In the genomic region with DNA sequence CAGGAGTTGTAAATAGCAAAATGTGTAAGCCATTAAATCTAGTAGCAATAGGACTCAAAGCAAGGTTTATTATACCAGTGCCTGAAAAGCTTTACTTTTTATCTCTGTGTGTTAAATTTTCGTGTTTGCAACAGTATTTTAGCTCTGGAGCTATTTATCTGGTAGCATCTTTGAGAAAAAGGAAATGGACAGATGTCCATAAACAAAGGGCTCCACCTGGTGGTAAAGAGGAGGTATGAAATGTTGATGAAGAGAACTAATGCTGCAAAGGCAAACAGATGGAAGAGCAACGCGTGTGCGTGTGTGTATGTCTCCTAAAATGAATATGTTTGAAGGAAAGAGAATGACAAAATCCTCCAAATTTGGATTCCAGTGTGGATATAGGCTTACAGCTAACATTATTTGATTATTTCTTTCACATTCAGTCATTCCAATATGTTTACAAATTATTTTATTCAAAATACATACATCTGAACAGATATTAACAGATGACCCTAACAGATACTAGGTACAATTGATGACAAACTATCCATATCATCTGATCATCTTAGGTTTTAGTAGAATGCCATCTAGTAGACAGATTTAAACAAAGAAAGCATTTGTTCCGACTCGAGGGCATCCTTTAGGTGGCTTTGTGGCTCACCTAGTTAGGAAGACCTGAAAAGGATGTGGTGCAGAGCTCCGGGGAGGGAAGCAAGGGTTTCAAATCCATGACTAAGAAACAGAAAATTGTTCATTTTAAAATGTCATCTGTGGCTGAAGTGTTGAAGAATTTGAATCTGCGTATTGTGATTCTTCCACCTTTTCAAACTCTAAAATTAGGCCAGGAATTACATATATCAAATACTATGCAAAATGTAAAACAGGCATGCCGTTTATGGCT, we compare ENCODE assay signal across 1 cellular context.
TF ChIP-seq lines count a peak whose summit lies in the region.

No MANE protein-coding gene starts in this region.

TF ChIP-seq in H1, 55 proteins besides CTCF, POLR2A, EP300 and RAD21 (continued from another document):
- TF ChIP-seq, protein P1, sequence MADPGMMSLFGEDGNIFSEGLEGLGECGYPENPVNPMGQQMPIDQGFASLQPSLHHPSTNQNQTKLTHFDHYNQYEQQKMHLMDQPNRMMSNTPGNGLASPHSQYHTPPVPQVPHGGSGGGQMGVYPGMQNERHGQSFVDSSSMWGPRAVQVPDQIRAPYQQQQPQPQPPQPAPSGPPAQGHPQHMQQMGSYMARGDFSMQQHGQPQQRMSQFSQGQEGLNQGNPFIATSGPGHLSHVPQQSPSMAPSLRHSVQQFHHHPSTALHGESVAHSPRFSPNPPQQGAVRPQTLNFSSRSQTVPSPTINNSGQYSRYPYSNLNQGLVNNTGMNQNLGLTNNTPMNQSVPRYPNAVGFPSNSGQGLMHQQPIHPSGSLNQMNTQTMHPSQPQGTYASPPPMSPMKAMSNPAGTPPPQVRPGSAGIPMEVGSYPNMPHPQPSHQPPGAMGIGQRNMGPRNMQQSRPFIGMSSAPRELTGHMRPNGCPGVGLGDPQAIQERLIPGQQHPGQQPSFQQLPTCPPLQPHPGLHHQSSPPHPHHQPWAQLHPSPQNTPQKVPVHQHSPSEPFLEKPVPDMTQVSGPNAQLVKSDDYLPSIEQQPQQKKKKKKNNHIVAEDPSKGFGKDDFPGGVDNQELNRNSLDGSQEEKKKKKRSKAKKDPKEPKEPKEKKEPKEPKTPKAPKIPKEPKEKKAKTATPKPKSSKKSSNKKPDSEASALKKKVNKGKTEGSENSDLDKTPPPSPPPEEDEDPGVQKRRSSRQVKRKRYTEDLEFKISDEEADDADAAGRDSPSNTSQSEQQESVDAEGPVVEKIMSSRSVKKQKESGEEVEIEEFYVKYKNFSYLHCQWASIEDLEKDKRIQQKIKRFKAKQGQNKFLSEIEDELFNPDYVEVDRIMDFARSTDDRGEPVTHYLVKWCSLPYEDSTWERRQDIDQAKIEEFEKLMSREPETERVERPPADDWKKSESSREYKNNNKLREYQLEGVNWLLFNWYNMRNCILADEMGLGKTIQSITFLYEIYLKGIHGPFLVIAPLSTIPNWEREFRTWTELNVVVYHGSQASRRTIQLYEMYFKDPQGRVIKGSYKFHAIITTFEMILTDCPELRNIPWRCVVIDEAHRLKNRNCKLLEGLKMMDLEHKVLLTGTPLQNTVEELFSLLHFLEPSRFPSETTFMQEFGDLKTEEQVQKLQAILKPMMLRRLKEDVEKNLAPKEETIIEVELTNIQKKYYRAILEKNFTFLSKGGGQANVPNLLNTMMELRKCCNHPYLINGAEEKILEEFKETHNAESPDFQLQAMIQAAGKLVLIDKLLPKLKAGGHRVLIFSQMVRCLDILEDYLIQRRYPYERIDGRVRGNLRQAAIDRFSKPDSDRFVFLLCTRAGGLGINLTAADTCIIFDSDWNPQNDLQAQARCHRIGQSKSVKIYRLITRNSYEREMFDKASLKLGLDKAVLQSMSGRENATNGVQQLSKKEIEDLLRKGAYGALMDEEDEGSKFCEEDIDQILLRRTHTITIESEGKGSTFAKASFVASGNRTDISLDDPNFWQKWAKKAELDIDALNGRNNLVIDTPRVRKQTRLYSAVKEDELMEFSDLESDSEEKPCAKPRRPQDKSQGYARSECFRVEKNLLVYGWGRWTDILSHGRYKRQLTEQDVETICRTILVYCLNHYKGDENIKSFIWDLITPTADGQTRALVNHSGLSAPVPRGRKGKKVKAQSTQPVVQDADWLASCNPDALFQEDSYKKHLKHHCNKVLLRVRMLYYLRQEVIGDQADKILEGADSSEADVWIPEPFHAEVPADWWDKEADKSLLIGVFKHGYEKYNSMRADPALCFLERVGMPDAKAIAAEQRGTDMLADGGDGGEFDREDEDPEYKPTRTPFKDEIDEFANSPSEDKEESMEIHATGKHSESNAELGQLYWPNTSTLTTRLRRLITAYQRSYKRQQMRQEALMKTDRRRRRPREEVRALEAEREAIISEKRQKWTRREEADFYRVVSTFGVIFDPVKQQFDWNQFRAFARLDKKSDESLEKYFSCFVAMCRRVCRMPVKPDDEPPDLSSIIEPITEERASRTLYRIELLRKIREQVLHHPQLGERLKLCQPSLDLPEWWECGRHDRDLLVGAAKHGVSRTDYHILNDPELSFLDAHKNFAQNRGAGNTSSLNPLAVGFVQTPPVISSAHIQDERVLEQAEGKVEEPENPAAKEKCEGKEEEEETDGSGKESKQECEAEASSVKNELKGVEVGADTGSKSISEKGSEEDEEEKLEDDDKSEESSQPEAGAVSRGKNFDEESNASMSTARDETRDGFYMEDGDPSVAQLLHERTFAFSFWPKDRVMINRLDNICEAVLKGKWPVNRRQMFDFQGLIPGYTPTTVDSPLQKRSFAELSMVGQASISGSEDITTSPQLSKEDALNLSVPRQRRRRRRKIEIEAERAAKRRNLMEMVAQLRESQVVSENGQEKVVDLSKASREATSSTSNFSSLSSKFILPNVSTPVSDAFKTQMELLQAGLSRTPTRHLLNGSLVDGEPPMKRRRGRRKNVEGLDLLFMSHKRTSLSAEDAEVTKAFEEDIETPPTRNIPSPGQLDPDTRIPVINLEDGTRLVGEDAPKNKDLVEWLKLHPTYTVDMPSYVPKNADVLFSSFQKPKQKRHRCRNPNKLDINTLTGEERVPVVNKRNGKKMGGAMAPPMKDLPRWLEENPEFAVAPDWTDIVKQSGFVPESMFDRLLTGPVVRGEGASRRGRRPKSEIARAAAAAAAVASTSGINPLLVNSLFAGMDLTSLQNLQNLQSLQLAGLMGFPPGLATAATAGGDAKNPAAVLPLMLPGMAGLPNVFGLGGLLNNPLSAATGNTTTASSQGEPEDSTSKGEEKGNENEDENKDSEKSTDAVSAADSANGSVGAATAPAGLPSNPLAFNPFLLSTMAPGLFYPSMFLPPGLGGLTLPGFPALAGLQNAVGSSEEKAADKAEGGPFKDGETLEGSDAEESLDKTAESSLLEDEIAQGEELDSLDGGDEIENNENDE (IDR thresholded peaks at IDR 0.05; ENCODE audit: insufficient replicate concordance, low read length), result no peak
- no peak for TF ChIP-seq CTBP2 (IDR thresholded peaks at IDR 0.05; ENCODE audit: borderline replicate concordance, insufficient read depth, insufficient read length, low read length)
- TF ChIP-seq SRF (IDR thresholded peaks at IDR 0.05; ENCODE audit: low read depth, low read length), result no peak
- no peak for TF ChIP-seq RBBP5 (IDR thresholded peaks at IDR 0.05; ENCODE audit: borderline replicate concordance, low read depth, low read length)
- no peak for TF ChIP-seq NANOG (IDR thresholded peaks at IDR 0.05; ENCODE audit: insufficient read depth, low read depth, low read length, poor library complexity, severe bottlenecking)
- TF ChIP-seq RNF2 (IDR thresholded peaks at IDR 0.05; ENCODE audit: borderline replicate concordance, low read depth, low read length, missing control alignments, poor library complexity, severe bottlenecking), result no peak
- TF ChIP-seq JUN (IDR thresholded peaks at IDR 0.05; ENCODE audit: low read depth, low read length), result no peak
- no peak for TF ChIP-seq SP4 (IDR thresholded peaks at IDR 0.05; ENCODE audit: low read length)
- no peak for TF ChIP-seq SIN3A (conservative IDR thresholded peaks at IDR 0.05 in 1 of 2, IDR thresholded peaks at IDR 0.05 in 1 of 2; ENCODE audit: low read depth in 1 of 2, low read length in 2 of 2)
